4 cellular contexts compared by ENCODE assay signal in genomic region chr18:8453528-8453927, GRCh38.
TF ChIP-seq lines count a peak whose summit lies in the region.

No MANE protein-coding gene starts in this region.

TF ChIP-seq in SK-N-SH, 30 proteins besides CTCF, POLR2A, EP300 and RAD21:
- TF ChIP-seq NFIC (IDR thresholded peaks at IDR 0.05; ENCODE audit: borderline replicate concordance) (no peak), CHD2 (IDR thresholded peaks at IDR 0.05; ENCODE audit: low read length, partially characterized antibody) (no peak), TCF12 (IDR thresholded peaks at IDR 0.05) (no peak), TEAD4 (IDR thresholded peaks at IDR 0.05; ENCODE audit: borderline replicate concordance, insufficient read depth) (no peak), USF1 (IDR thresholded peaks at IDR 0.05; ENCODE audit: borderline replicate concordance, low read depth) (peak; percentile 31; the same call in 1 of the 2 replicates)

TF ChIP-seq in SK-N-SH treated with all-trans-retinoic acid at 6 μM for 48 hours, 23 proteins besides CTCF, POLR2A, EP300 and RAD21:
- TF ChIP-seq TSHZ2 (CRISPR knock-in tag; IDR thresholded peaks at IDR 0.05), result no peak
- no peak for TF ChIP-seq ZFP3 (CRISPR knock-in tag; IDR thresholded peaks at IDR 0.05)
- no peak for TF ChIP-seq CREB5 (CRISPR knock-in tag; IDR thresholded peaks at IDR 0.05; ENCODE audit: low read depth)
- TF ChIP-seq ESRRG (CRISPR knock-in tag; IDR thresholded peaks at IDR 0.05), result no peak
- no peak for TF ChIP-seq BACH2 (CRISPR knock-in tag; IDR thresholded peaks at IDR 0.05; ENCODE audit: borderline replicate concordance)
- no peak for TF ChIP-seq PATZ1 (CRISPR knock-in tag; IDR thresholded peaks at IDR 0.05; ENCODE audit: borderline replicate concordance)

TF ChIP-seq in IMR-90, 13 proteins besides CTCF, POLR2A, EP300 and RAD21:
- TF ChIP-seq SMC3 (IDR thresholded peaks at IDR 0.05; ENCODE audit: low read depth, low read length), result no peak
- peak; percentile 59; the same call in 1 of the 2 replicates for TF ChIP-seq USF2 (IDR thresholded peaks at IDR 0.05; ENCODE audit: low read depth, low read length)

TF ChIP-seq in GM12878, 131 proteins besides CTCF, POLR2A, EP300 and RAD21:
- TF ChIP-seq CHD2 (IDR thresholded peaks at IDR 0.05; ENCODE audit: borderline replicate concordance, low read depth, low read length), result no peak
- TF ChIP-seq MYB (IDR thresholded peaks at IDR 0.05; ENCODE audit: borderline replicate concordance, low read depth, low read length), result no peak
- TF ChIP-seq BCL3 (IDR thresholded peaks at IDR 0.05; ENCODE audit: borderline replicate concordance, insufficient read depth, low read depth, low read length, poor library complexity, severe bottlenecking), result no peak
- no peak for TF ChIP-seq RBBP5 (conservative IDR thresholded peaks at IDR 0.05)
- peak; percentile 28 for TF ChIP-seq USF1 (IDR thresholded peaks at IDR 0.05; ENCODE audit: borderline replicate concordance, extremely low read length, insufficient read depth, low read depth, low read length)
